In the genomic region with DNA sequence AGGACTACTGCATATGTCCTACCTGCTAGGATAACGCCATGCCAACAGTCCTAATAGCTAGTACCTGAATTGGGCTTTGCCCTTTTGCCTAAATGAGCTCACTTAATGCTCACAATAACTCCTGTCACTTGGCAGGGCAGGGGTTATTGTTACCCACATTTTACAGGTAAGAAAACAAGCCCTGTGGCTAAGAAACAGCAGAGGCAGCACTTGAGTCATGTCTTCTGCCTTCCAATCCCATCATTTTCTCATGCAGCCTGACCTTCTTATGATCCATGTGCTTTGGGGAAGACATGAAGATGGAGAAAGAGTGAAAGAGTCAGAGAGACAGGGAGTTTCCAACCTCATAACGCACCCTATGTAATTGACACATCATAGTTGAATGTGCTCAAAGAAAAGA, we compare ENCODE assay signal across 31 cellular contexts. TPM values are rescaled to one million over a fixed set of nuclear protein-coding genes. Genes with fewer than 3 reads are reported as not detected.
"Had no signal": no experiment of that assay in that cellular context is flagged by ENCODE, and none has a peak within 500 bp of the region (broad histone marks: within the 10 kb centered on the region; RNA-seq: fewer than 3 reads in every experiment).

No MANE protein-coding gene starts in this region.

- H3K4me3 Mint-ChIP-seq: activated CD4-positive, alpha-beta memory T cell treated with anti-CD3 and anti-CD28 coated beads, Interleukin-2, amount 10 ng/mL, durations not matched to agents 7 days and 5 days; activated naive CD4-positive, alpha-beta T cell treated with anti-CD3 and anti-CD28 coated beads, Interleukin-2, amount 10 ng/mL, durations not matched to agents 7 days and 5 days; activated naive CD8-positive, alpha-beta T cell; activated naive CD8-positive, alpha-beta T cell treated with anti-CD3 and anti-CD28 coated beads, Interleukin-2, amount 50 U/mL, for 24 hours; activated T-cell treated with anti-CD3 and anti-CD28 coated beads, Interleukin-2, amount 50 U/mL, for 24 hours; activated T-helper 1 cell treated with anti-CD3 and anti-CD28 coated beads, Interleukin-12 subunit alpha, Interleukin-12 subunit beta, Interleukin-2, Interleukin-4 antibody, amounts not matched to agents 30 ng/mL and 10 ng/mL and 1 ng/mL, durations not matched to agents 14 hours and 24 hours and 36 hours had no signal

- H3K36me3 ChIP-seq: brain microvascular endothelial cell, WERI-Rb-1 had no signal

- H3K4me1 Mint-ChIP-seq: activated CD4-positive, alpha-beta memory T cell treated with anti-CD3 and anti-CD28 coated beads, Interleukin-2, amount 10 ng/mL, durations not matched to agents 7 days and 5 days had no signal

- H3K36me3 Mint-ChIP-seq: activated naive CD4-positive, alpha-beta T cell treated with anti-CD3 and anti-CD28 coated beads, Interleukin-2, amount 10 ng/mL, durations not matched to agents 7 days and 5 days; activated naive CD8-positive, alpha-beta T cell had no signal

- H3K27ac ChIP-seq: brain microvascular endothelial cell, WERI-Rb-1 had no signal

- ATAC-seq: activated naive CD8-positive, alpha-beta T cell treated with anti-CD3 and anti-CD28 coated beads, Interleukin-2, amount 50 U/mL, for 24 hours had no signal

- DNase-seq: activated CD4-positive, alpha-beta memory T cell treated with anti-CD3 and anti-CD28 coated beads, Interleukin-2, amount 10 ng/mL, durations not matched to agents 7 days and 5 days; activated CD4-positive, alpha-beta T cell treated with anti-CD3 and anti-CD28 coated beads for 1 hour; activated CD4-positive, alpha-beta T cell treated with anti-CD3 and anti-CD28 coated beads for 48 hours; activated CD4-positive, CD25-positive, alpha-beta regulatory T cell; activated gamma-delta T cell treated with Interleukin-2 at 50 U/mL for 16 hours; activated naive CD4-positive, alpha-beta T cell treated with anti-CD3 and anti-CD28 coated beads, Interleukin-2, amount 10 ng/mL, durations not matched to agents 7 days and 5 days; activated naive CD8-positive, alpha-beta T cell treated with anti-CD3 and anti-CD28 coated beads, Interleukin-2, amount 50 U/mL, for 24 hours; activated T-cell treated with anti-CD3 and anti-CD28 coated beads, Interleukin-2, amount 50 U/mL, for 24 hours; anterior cingulate cortex; brain microvascular endothelial cell; Kasumi-1; KG1; NCI-H1092 treated with DMSO at 0.1 percent for 48 hours; NCI-H1417; NCI-H146; NCI-H187; NCI-H2029 treated with DMSO at 0.1 percent for 48 hours; NCI-H2107; NCI-H2171; NCI-H510A; NCI-H748 treated with DMSO at 0.1 percent for 48 hours; NK-92 treated with Interleukin-12 subunit alpha and Interleukin-12 subunit beta, amount 100 ng/mL, for 24 hours; Right ventricle myocardium superior; T1000; WERI-Rb-1 had no signal

- H3K9me3 Mint-ChIP-seq: activated CD4-positive, alpha-beta memory T cell treated with anti-CD3 and anti-CD28 coated beads, Interleukin-2, amount 10 ng/mL, durations not matched to agents 7 days and 5 days; activated naive CD4-positive, alpha-beta T cell treated with anti-CD3 and anti-CD28 coated beads, Interleukin-2, amount 10 ng/mL, durations not matched to agents 7 days and 5 days; activated naive CD8-positive, alpha-beta T cell treated with anti-CD3 and anti-CD28 coated beads, Interleukin-2, amount 50 U/mL, for 24 hours; activated T-cell treated with anti-CD3 and anti-CD28 coated beads, Interleukin-2, amount 50 U/mL, for 24 hours; activated T-helper 1 cell treated with anti-CD3 and anti-CD28 coated beads, Interleukin-12 subunit alpha, Interleukin-12 subunit beta, Interleukin-2, Interleukin-4 antibody, amounts not matched to agents 30 ng/mL and 10 ng/mL and 1 ng/mL, durations not matched to agents 14 hours and 24 hours and 36 hours had no signal

RNA-seq across cellular contexts. Expression of a gene that starts 42.9 kb away (rescaled TPM):
- total RNA-seq: activated CD4-positive, alpha-beta memory T cell treated with anti-CD3 and anti-CD28 coated beads, Interleukin-2, amount 10 ng/mL, durations not matched to agents 7 days and 5 days; activated CD8-positive, alpha-beta memory T cell treated with anti-CD3 and anti-CD28 coated beads for 36 hours; activated T-helper 1 cell treated with anti-CD3 and anti-CD28 coated beads, Interleukin-12 subunit alpha, Interleukin-12 subunit beta, Interleukin-2, Interleukin-4 antibody, amounts not matched to agents 30 ng/mL and 10 ng/mL and 1 ng/mL, durations not matched to agents 14 hours and 24 hours and 36 hours; cardiac septum; T-helper 1 cell treated with Interleukin-12 subunit alpha and Interleukin-12 subunit beta and Interleukin-4 antibody, amounts not matched to agents 30 ng/mL and 1 ng/mL, for 36 hours; T-helper 2 cell treated with Interferon-gamma antibody and Interleukin-4, amounts not matched to agents 100 ng/mL and 5 ng/mL, for 36 hours had no signal
